Comparison of ENCODE assay signal across 1 cellular context in genomic region chr17:54418467-54418866, GRCh38.
TF ChIP-seq lines count a peak whose summit lies in the region.

No MANE protein-coding gene starts in this region.

TF ChIP-seq in H1, 55 proteins besides CTCF, POLR2A, EP300 and RAD21:
- no peak for TF ChIP-seq JUN (IDR thresholded peaks at IDR 0.05; ENCODE audit: low read depth, low read length)
- TF ChIP-seq GABPA (IDR thresholded peaks at IDR 0.05; ENCODE audit: borderline replicate concordance, insufficient read depth, low read length) = no peak
- TF ChIP-seq RNF2 (IDR thresholded peaks at IDR 0.05; ENCODE audit: borderline replicate concordance, low read depth, low read length, missing control alignments, poor library complexity, severe bottlenecking) = no peak
- no peak for TF ChIP-seq CREB1 (IDR thresholded peaks at IDR 0.05)
- TF ChIP-seq MAX (IDR thresholded peaks at IDR 0.05) = no peak
- no peak for TF ChIP-seq TAF7 (optimal IDR thresholded peaks at IDR 0.05; ENCODE audit: borderline replicate concordance, low read depth, low read length)
- no peak for TF ChIP-seq RFX5 (IDR thresholded peaks at IDR 0.05; ENCODE audit: borderline replicate concordance, low read depth, low read length)
- no peak for TF ChIP-seq NRF1 (IDR thresholded peaks at IDR 0.05; ENCODE audit: low read depth, low read length)
- no peak for TF ChIP-seq CEBPB (IDR thresholded peaks at IDR 0.05; ENCODE audit: low read depth, low read length)
- no peak for TF ChIP-seq ATF2 (IDR thresholded peaks at IDR 0.05; ENCODE audit: low read length)
- no peak for TF ChIP-seq SAP30 (IDR thresholded peaks at IDR 0.05; ENCODE audit: insufficient read depth, insufficient replicate concordance, low read length)
